1 cellular context compared by ENCODE assay signal in the genomic region with DNA sequence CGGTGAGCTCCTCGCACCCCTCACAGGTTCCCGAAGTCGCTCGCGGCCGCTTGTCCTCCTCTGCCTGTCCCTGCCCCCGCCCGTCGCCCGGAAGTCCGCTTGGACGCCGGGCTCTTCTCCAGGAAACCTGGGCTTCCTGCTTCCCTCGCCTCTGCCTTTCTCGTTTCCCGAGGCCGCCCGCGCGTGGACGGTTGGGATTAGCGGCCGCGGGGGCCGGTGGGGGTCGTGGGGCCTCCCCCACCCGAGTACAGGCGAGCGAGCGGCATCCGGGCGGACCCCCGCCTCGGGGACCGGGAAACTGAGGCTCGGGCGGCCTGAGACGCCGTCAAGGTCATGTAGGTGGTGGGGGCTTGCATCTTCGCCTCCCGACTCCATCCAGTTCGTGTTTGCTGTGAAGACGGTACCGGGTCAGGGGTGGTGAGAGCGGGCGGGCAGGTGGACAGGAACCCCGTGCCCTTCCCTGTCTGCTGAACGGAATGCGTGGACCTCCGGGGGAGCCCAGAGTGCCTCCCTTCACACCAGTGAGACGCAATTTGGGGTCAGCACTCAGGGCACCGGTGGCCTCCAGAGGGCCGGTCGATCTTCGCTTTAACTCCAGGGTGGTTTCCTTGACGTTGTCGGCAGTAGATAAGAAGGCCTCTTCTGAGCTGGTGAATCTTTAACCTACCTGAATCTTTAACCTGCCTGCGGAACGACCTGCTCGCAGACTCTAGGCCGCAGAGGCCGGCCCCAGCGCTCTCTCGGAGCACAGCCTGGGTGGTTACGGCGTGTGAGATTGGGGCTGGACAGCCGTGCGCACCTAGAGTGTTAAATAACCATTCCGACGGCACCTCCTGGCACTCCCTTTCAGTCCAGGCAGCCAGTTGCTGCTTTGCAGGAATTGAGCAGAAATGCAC.
A peak's percentile ranks its signal among the peaks of the same experiment; 100 is the strongest.
TF ChIP-seq lines count a peak whose summit lies in the region.

No MANE protein-coding gene starts in this region.

TF ChIP-seq in K562, 482 proteins besides CTCF, POLR2A, EP300 and RAD21 (continued from another document and continues in another):
- TF ChIP-seq, protein P1, sequence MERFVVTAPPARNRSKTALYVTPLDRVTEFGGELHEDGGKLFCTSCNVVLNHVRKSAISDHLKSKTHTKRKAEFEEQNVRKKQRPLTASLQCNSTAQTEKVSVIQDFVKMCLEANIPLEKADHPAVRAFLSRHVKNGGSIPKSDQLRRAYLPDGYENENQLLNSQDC (CRISPR knock-in tag; IDR thresholded peaks at IDR 0.05), result no peak
- TF ChIP-seq, protein P2, sequence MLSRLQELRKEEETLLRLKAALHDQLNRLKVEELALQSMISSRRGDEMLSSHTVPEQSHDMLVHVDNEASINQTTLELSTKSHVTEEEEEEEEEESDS (CRISPR knock-in tag; IDR thresholded peaks at IDR 0.05), result no peak
- TF ChIP-seq HNRNPH1 (optimal IDR thresholded peaks at IDR 0.05; ENCODE audit: low read depth, low read length), result no peak
- TF ChIP-seq, protein P3, sequence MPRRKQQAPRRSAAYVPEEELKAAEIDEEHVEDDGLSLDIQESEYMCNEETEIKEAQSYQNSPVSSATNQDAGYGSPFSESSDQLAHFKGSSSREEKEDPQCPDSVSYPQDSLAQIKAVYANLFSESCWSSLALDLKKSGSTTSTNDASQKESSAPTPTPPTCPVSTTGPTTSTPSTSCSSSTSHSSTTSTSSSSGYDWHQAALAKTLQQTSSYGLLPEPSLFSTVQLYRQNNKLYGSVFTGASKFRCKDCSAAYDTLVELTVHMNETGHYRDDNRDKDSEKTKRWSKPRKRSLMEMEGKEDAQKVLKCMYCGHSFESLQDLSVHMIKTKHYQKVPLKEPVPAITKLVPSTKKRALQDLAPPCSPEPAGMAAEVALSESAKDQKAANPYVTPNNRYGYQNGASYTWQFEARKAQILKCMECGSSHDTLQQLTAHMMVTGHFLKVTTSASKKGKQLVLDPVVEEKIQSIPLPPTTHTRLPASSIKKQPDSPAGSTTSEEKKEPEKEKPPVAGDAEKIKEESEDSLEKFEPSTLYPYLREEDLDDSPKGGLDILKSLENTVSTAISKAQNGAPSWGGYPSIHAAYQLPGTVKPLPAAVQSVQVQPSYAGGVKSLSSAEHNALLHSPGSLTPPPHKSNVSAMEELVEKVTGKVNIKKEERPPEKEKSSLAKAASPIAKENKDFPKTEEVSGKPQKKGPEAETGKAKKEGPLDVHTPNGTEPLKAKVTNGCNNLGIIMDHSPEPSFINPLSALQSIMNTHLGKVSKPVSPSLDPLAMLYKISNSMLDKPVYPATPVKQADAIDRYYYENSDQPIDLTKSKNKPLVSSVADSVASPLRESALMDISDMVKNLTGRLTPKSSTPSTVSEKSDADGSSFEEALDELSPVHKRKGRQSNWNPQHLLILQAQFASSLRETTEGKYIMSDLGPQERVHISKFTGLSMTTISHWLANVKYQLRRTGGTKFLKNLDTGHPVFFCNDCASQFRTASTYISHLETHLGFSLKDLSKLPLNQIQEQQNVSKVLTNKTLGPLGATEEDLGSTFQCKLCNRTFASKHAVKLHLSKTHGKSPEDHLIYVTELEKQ (CRISPR knock-in tag; IDR thresholded peaks at IDR 0.05), result no peak
- no peak for TF ChIP-seq NCOR1 (IDR thresholded peaks at IDR 0.05)
- no peak; the same call in 1 of the 2 replicates for TF ChIP-seq ZNF830 (CRISPR knock-in tag; IDR thresholded peaks at IDR 0.05)
- no peak; a peak in 1 of 4 replicates for TF ChIP-seq MAZ (CRISPR knock-in tag; conservative IDR thresholded peaks at IDR 0.05 in 1 of 2, IDR thresholded peaks at IDR 0.05 in 1 of 2)
- TF ChIP-seq ZNF41 (CRISPR knock-in tag; conservative IDR thresholded peaks at IDR 0.05), result no peak
- TF ChIP-seq ZNF24 (IDR thresholded peaks at IDR 0.05), result no peak
- TF ChIP-seq, protein P4, sequence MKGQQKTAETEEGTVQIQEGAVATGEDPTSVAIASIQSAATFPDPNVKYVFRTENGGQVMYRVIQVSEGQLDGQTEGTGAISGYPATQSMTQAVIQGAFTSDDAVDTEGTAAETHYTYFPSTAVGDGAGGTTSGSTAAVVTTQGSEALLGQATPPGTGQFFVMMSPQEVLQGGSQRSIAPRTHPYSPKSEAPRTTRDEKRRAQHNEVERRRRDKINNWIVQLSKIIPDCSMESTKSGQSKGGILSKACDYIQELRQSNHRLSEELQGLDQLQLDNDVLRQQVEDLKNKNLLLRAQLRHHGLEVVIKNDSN (CRISPR knock-in tag; IDR thresholded peaks at IDR 0.05), result no peak; the same call in 1 of the 2 replicates
- TF ChIP-seq FOXJ2 (tag; IDR thresholded peaks at IDR 0.05), result no peak
- no peak for TF ChIP-seq ZC3H4 (CRISPR knock-in tag; IDR thresholded peaks at IDR 0.05; ENCODE audit: borderline replicate concordance)
- TF ChIP-seq ZNF699 (CRISPR knock-in tag; IDR thresholded peaks at IDR 0.05; ENCODE audit: insufficient replicate concordance), result no peak
- no peak for TF ChIP-seq KDM1A (IDR thresholded peaks at IDR 0.05)
- TF ChIP-seq CHCHD3 (CRISPR knock-in tag; IDR thresholded peaks at IDR 0.05), result no peak
- TF ChIP-seq, protein P5, sequence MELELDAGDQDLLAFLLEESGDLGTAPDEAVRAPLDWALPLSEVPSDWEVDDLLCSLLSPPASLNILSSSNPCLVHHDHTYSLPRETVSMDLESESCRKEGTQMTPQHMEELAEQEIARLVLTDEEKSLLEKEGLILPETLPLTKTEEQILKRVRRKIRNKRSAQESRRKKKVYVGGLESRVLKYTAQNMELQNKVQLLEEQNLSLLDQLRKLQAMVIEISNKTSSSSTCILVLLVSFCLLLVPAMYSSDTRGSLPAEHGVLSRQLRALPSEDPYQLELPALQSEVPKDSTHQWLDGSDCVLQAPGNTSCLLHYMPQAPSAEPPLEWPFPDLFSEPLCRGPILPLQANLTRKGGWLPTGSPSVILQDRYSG (tag; conservative IDR thresholded peaks at IDR 0.05; ENCODE audit: low read depth), result no peak
- no peak for TF ChIP-seq KLF13 (tag; IDR thresholded peaks at IDR 0.05; ENCODE audit: borderline replicate concordance, low read depth)
- TF ChIP-seq, protein P6, sequence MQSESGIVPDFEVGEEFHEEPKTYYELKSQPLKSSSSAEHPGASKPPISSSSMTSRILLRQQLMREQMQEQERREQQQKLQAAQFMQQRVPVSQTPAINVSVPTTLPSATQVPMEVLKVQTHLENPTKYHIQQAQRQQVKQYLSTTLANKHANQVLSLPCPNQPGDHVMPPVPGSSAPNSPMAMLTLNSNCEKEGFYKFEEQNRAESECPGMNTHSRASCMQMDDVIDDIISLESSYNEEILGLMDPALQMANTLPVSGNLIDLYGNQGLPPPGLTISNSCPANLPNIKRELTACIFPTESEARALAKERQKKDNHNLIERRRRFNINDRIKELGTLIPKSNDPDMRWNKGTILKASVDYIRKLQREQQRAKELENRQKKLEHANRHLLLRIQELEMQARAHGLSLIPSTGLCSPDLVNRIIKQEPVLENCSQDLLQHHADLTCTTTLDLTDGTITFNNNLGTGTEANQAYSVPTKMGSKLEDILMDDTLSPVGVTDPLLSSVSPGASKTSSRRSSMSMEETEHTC (IDR thresholded peaks at IDR 0.05), result no peak
- TF ChIP-seq RAD51 (IDR thresholded peaks at IDR 0.05; ENCODE audit: borderline replicate concordance, low read depth), result no peak
- 0 out of 2 replicates have a peak, but pooled peaks have one; percentile 79 for TF ChIP-seq RBM14 (IDR thresholded peaks at IDR 0.05; ENCODE audit: borderline replicate concordance, insufficient read depth, low read depth, low read length)
- no peak for TF ChIP-seq ZNF507 (tag; conservative IDR thresholded peaks at IDR 0.05)
- no peak for TF ChIP-seq ZNF274 (IDR thresholded peaks at IDR 0.05; ENCODE audit: borderline replicate concordance, low read depth, low read length)
- TF ChIP-seq, protein P7, sequence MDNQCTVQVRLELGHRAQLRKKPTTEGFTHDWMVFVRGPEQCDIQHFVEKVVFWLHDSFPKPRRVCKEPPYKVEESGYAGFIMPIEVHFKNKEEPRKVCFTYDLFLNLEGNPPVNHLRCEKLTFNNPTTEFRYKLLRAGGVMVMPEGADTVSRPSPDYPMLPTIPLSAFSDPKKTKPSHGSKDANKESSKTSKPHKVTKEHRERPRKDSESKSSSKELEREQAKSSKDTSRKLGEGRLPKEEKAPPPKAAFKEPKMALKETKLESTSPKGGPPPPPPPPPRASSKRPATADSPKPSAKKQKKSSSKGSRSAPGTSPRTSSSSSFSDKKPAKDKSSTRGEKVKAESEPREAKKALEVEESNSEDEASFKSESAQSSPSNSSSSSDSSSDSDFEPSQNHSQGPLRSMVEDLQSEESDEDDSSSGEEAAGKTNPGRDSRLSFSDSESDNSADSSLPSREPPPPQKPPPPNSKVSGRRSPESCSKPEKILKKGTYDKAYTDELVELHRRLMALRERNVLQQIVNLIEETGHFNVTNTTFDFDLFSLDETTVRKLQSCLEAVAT (IDR thresholded peaks at IDR 0.05), result peak in 1 of 2 experiments; percentile 59; a peak in 1 of 4 replicates
- TF ChIP-seq, protein P8, sequence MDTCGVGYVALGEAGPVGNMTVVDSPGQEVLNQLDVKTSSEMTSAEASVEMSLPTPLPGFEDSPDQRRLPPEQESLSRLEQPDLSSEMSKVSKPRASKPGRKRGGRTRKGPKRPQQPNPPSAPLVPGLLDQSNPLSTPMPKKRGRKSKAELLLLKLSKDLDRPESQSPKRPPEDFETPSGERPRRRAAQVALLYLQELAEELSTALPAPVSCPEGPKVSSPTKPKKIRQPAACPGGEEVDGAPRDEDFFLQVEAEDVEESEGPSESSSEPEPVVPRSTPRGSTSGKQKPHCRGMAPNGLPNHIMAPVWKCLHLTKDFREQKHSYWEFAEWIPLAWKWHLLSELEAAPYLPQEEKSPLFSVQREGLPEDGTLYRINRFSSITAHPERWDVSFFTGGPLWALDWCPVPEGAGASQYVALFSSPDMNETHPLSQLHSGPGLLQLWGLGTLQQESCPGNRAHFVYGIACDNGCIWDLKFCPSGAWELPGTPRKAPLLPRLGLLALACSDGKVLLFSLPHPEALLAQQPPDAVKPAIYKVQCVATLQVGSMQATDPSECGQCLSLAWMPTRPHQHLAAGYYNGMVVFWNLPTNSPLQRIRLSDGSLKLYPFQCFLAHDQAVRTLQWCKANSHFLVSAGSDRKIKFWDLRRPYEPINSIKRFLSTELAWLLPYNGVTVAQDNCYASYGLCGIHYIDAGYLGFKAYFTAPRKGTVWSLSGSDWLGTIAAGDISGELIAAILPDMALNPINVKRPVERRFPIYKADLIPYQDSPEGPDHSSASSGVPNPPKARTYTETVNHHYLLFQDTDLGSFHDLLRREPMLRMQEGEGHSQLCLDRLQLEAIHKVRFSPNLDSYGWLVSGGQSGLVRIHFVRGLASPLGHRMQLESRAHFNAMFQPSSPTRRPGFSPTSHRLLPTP (IDR thresholded peaks at IDR 0.05; ENCODE audit: borderline replicate concordance, extremely low read depth, insufficient read length), result no peak
- TF ChIP-seq, protein P9, sequence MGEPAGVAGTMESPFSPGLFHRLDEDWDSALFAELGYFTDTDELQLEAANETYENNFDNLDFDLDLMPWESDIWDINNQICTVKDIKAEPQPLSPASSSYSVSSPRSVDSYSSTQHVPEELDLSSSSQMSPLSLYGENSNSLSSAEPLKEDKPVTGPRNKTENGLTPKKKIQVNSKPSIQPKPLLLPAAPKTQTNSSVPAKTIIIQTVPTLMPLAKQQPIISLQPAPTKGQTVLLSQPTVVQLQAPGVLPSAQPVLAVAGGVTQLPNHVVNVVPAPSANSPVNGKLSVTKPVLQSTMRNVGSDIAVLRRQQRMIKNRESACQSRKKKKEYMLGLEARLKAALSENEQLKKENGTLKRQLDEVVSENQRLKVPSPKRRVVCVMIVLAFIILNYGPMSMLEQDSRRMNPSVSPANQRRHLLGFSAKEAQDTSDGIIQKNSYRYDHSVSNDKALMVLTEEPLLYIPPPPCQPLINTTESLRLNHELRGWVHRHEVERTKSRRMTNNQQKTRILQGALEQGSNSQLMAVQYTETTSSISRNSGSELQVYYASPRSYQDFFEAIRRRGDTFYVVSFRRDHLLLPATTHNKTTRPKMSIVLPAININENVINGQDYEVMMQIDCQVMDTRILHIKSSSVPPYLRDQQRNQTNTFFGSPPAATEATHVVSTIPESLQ (CRISPR knock-in tag; IDR thresholded peaks at IDR 0.05), result peak; percentile 56; the same call in 1 of the 2 replicates
- TF ChIP-seq CBFA2T2 (conservative IDR thresholded peaks at IDR 0.05), result no peak
- no peak for TF ChIP-seq TCFL5 (CRISPR knock-in tag; conservative IDR thresholded peaks at IDR 0.05)
- TF ChIP-seq POLR2H (tag; IDR thresholded peaks at IDR 0.05; ENCODE audit: low read depth), result no peak
- no peak for TF ChIP-seq DPF2 (IDR thresholded peaks at IDR 0.05)
- TF ChIP-seq HLTF (IDR thresholded peaks at IDR 0.05), result no peak
- TF ChIP-seq MED1 (CRISPR knock-in tag; IDR thresholded peaks at IDR 0.05; ENCODE audit: borderline replicate concordance), result no peak
- peak; percentile 43; the same call in 1 of the 2 replicates for TF ChIP-seq ZBTB7A (IDR thresholded peaks at IDR 0.05; ENCODE audit: borderline replicate concordance, control insufficient read depth, low read depth, low read length)
- no peak for TF ChIP-seq PTTG1 (tag; IDR thresholded peaks at IDR 0.05; ENCODE audit: low read depth)
- no peak for TF ChIP-seq ERF (CRISPR knock-in tag; IDR thresholded peaks at IDR 0.05)
- TF ChIP-seq TSC22D4 (tag; IDR thresholded peaks at IDR 0.05), result no peak
- no peak; the same call in 1 of the 2 replicates for TF ChIP-seq SMARCA4 (IDR thresholded peaks at IDR 0.05)
- TF ChIP-seq SREBF1 (IDR thresholded peaks at IDR 0.05; ENCODE audit: borderline replicate concordance, low read depth, low read length), result no peak
- TF ChIP-seq PPARD (CRISPR knock-in tag; IDR thresholded peaks at IDR 0.05), result no peak
- TF ChIP-seq, protein P10, sequence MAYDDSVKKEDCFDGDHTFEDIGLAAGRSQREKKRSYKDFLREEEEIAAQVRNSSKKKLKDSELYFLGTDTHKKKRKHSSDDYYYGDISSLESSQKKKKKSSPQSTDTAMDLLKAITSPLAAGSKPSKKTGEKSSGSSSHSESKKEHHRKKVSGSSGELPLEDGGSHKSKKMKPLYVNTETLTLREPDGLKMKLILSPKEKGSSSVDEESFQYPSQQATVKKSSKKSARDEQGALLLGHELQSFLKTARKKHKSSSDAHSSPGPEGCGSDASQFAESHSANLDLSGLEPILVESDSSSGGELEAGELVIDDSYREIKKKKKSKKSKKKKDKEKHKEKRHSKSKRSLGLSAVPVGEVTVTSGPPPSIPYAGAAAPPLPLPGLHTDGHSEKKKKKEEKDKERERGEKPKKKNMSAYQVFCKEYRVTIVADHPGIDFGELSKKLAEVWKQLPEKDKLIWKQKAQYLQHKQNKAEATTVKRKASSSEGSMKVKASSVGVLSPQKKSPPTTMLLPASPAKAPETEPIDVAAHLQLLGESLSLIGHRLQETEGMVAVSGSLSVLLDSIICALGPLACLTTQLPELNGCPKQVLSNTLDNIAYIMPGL (CRISPR knock-in tag; IDR thresholded peaks at IDR 0.05), result no peak
- no peak for TF ChIP-seq BCOR (IDR thresholded peaks at IDR 0.05)
- TF ChIP-seq, protein P11, sequence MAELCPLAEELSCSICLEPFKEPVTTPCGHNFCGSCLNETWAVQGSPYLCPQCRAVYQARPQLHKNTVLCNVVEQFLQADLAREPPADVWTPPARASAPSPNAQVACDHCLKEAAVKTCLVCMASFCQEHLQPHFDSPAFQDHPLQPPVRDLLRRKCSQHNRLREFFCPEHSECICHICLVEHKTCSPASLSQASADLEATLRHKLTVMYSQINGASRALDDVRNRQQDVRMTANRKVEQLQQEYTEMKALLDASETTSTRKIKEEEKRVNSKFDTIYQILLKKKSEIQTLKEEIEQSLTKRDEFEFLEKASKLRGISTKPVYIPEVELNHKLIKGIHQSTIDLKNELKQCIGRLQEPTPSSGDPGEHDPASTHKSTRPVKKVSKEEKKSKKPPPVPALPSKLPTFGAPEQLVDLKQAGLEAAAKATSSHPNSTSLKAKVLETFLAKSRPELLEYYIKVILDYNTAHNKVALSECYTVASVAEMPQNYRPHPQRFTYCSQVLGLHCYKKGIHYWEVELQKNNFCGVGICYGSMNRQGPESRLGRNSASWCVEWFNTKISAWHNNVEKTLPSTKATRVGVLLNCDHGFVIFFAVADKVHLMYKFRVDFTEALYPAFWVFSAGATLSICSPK (IDR thresholded peaks at IDR 0.05; ENCODE audit: borderline replicate concordance), result no peak
- no peak for TF ChIP-seq ZNF717 (CRISPR knock-in tag; IDR thresholded peaks at IDR 0.05)
- no peak for TF ChIP-seq BCL6 (CRISPR knock-in tag; IDR thresholded peaks at IDR 0.05)
- no peak for TF ChIP-seq ARNT (IDR thresholded peaks at IDR 0.05)
